Comparison of ENCODE assay signal across 29 cellular contexts in the genomic region with DNA sequence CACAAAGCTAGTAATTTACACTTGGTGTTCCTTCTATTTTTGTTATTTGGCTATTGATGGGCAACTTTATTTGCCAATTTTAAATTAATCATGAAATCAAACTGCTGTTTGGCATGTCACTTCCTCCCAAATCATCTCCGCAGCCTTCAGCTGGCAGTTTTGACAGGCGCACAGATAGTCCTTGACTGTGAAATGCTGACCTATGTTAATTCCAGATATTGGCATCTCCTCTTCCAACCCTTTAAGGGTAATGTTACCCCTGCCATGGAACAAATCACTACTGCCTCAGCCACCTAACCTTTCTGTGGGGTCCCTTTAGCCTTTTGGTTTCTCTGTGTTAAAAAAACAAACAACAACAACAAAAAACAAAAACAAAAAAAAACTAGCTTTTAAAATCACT.
"Had no signal": no experiment of that assay in that cellular context is flagged by ENCODE, and none has a peak within 500 bp of the region (broad histone marks: within the 10 kb centered on the region; RNA-seq: fewer than 3 reads in every experiment).

No MANE protein-coding gene starts in this region.

- H3K4me1 ChIP-seq: pancreas, psoas muscle, spleen, testis, tibial artery, transverse colon, upper lobe of right lung, uterus had no signal

- H3K4me2 ChIP-seq: smooth muscle cell had no signal

- H3K36me3 ChIP-seq: neutrophil, pancreas, spleen, suprapubic skin, tibial artery, transverse colon, upper lobe of right lung, uterus had no signal

- H3K9me3 ChIP-seq: neutrophil, pancreas, psoas muscle, suprapubic skin, testis, tibial artery, transverse colon, upper lobe of right lung, uterus had no signal

- FAIRE-seq: pancreas had no signal

- DNase-seq: naive thymus-derived CD8-positive, alpha-beta T cell; nephron progenitor cell; nucleus accumbens; pancreas; posterior cingulate gyrus; psoas muscle; spleen; stimulated activated CD4-positive, alpha-beta T cell treated with anti-CD3 and anti-CD28 coated beads, Interleukin-12 subunit alpha, Interleukin-12 subunit beta, amount 100 ng/mL, for 4 hours; stimulated activated CD4-positive, alpha-beta T cell treated with anti-CD3 and anti-CD28 coated beads, Interleukin-1b, Interleukin-23, amount 100 ng/mL, for 48 hours; stimulated activated CD4-positive, alpha-beta T cell treated with anti-CD3 and anti-CD28 coated beads, Interleukin-4, amount 100 ng/mL, for 1 hour; stimulated activated CD4-positive, alpha-beta T cell treated with anti-CD3 and anti-CD28 coated beads, Interleukin-4, amount 100 ng/mL, for 4 hours; stimulated activated CD8-positive, alpha-beta memory T cell treated with anti-CD3 and anti-CD28 coated beads, Interleukin-4, amount 100 ng/mL, for 48 hours; stimulated activated naive CD4-positive, alpha-beta T cell; stimulated activated naive CD8-positive, alpha-beta T cell treated with anti-CD3 and anti-CD28 coated beads, Interleukin-15, amount 100 ng/mL, for 72 hours; stimulated activated naive CD8-positive, alpha-beta T cell treated with anti-CD3 and anti-CD28 coated beads, Interleukin-15, Interleukin-2, amounts not matched to agents 100 U/mL and 50 U/mL, for 24 hours; substantia nigra; testis; tibial artery; transverse colon; upper lobe of right lung; uterus had no signal

- ATAC-seq: naive thymus-derived CD8-positive, alpha-beta T cell; natural killer cell treated with Interleukin-12 subunit alpha and Interleukin-12 subunit beta and Interleukin-15 and Interleukin-18, amount 100 ng/mL, for 72 hours; pancreas; psoas muscle; right cardiac atrium; sciatic nerve; stimulated activated memory B cell treated with anti-CD40 and anti-IgM and Interleukin-4, amounts not matched to agents 10 μg/mL and 1 μg/mL and 100 μg/mL, for 72 hours; stimulated activated naive CD8-positive, alpha-beta T cell treated with anti-CD3 and anti-CD28 coated beads, Interleukin-15, amount 100 ng/mL, for 72 hours; stimulated activated naive CD8-positive, alpha-beta T cell treated with anti-CD3 and anti-CD28 coated beads, Interleukin-15, Interleukin-2, amounts not matched to agents 100 U/mL and 50 U/mL, for 24 hours; upper lobe of right lung had no signal

- H3K27me3 ChIP-seq: neutrophil, pancreas, spleen, suprapubic skin, testis, tibial artery, transverse colon, upper lobe of right lung, uterus had no signal

- H3K27ac ChIP-seq: neutrophil, pancreas, psoas muscle, skin epidermis, spleen, suprapubic skin, testis, tibial artery, transverse colon, upper lobe of right lung, uterus had no signal

- H3K4me3 ChIP-seq: pancreas, psoas muscle, skin epidermis, smooth muscle cell, spleen, suprapubic skin, testis, tibial artery, transverse colon, upper lobe of right lung, uterus had no signal
